ENCODE assay signal across 22 cellular contexts in genomic region chr5:168865973-168866372, GRCh38.
DNase-seq lines count a peak whose midpoint lies in the region; ATAC-seq, FAIRE-seq and TF ChIP-seq lines count a peak whose summit lies in the region.
"Had no signal": no experiment of that assay in that cellular context is flagged by ENCODE, and none has a peak within 500 bp of the region (broad histone marks: within the 10 kb centered on the region; RNA-seq: fewer than 3 reads in every experiment).

No MANE protein-coding gene starts in this region.

- H3K27me3 Mint-ChIP-seq in type B pancreatic cell: peaks cover 49% of the 10 kb centered on the region
- peaks cover 5 to 7% of the 10 kb centered on the region in 2 donors for H3K27me3 Mint-ChIP-seq in natural killer cell treated with Interleukin-12 subunit alpha and Interleukin-12 subunit beta and Interleukin-15 and Interleukin-18, amount 100 ng/mL, for 72 hours

- DNase-seq in Right ventricle myocardium superior (peak; percentile 55), heart left ventricle (no peak), NCI-H82 treated with DMSO at 0.1 percent for 48 hours (lab: John Stamatoyannopoulos, UW; ENCODE audit: unreplicated experiment) (peak; percentile 27), fibroblast of peridontal ligament (ENCODE audit: extremely low read depth) (peak; percentile 14), type B pancreatic cell (ENCODE audit: extremely low spot score, unreplicated experiment) (no peak), frontal cortex (ENCODE audit: low spot score in 2 of 2) (no peak)
- no peak for DNase-seq in natural killer cell treated with Interleukin-12 subunit alpha and Interleukin-12 subunit beta and Interleukin-15 and Interleukin-18, amount 100 ng/mL, for 72 hours (ENCODE audit: low spot score)
- DNase-seq: 8988T; activated CD4-positive, alpha-beta T cell treated with anti-CD3 and anti-CD28 coated beads, Interleukin-2, amount 50 U/mL, for 48 hours; amygdala; effector CD8-positive, alpha-beta T cell; esophagus squamous epithelium; GDM1; HCEC 1CT; naive B cell; NCI-H510A; transverse colon had no signal

- TF ChIP-seq POLR2A in heart left ventricle (IDR thresholded peaks at IDR 0.05): no peak

- H3K27ac Mint-ChIP-seq in type B pancreatic cell: peak overlapping the region; percentile 50
- H3K27ac Mint-ChIP-seq in natural killer cell treated with Interleukin-12 subunit alpha and Interleukin-12 subunit beta and Interleukin-15 and Interleukin-18, amount 100 ng/mL, for 72 hours: no peak overlapping the region
- H3K27ac Mint-ChIP-seq: IgD-negative memory B cell; naive B cell; stimulated activated naive CD8-positive, alpha-beta T cell treated with anti-CD3 and anti-CD28 coated beads, Interleukin-15, Interleukin-2, amounts not matched to agents 100 ng/mL and 50 ng/mL, for 24 hours had no signal

- H3K27ac ChIP-seq in heart left ventricle: no peak overlapping the region
- H3K27ac ChIP-seq: BLaER1 treated with 17β-estradiol and CSF1 and Interleukin-3, amounts not matched to agents 10 nM and 100 nM; esophagus squamous epithelium; transverse colon had no signal

- H3K27me3 ChIP-seq in heart left ventricle: no peaks in the 10 kb centered on the region
- H3K27me3 ChIP-seq: BLaER1 treated with 17β-estradiol and CSF1 and Interleukin-3, amounts not matched to agents 10 nM and 100 nM; transverse colon had no signal

- peaks cover 28% of the 10 kb centered on the region for H3K4me1 Mint-ChIP-seq in type B pancreatic cell (ENCODE audit: unreplicated experiment)
- no peaks in the 10 kb centered on the region for H3K4me1 Mint-ChIP-seq in natural killer cell treated with Interleukin-12 subunit alpha and Interleukin-12 subunit beta and Interleukin-15 and Interleukin-18, amount 100 ng/mL, for 72 hours (ENCODE audit: low read depth in 2 of 2)
- H3K4me1 Mint-ChIP-seq: IgD-negative memory B cell, naive B cell had no signal

- no peaks in the 10 kb centered on the region for H3K36me3 ChIP-seq in heart left ventricle
- H3K36me3 ChIP-seq: BLaER1 treated with 17β-estradiol and CSF1 and Interleukin-3, amounts not matched to agents 10 nM and 100 nM; esophagus squamous epithelium; transverse colon had no signal

- ATAC-seq in Right ventricle myocardium superior (ENCODE audit: poor library complexity) (no peak), heart left ventricle (no peak), GM21390 (IDR thresholded peaks at IDR 0.05; ENCODE audit: unreplicated experiment) (no peak)
- ATAC-seq in natural killer cell treated with Interleukin-12 subunit alpha and Interleukin-12 subunit beta and Interleukin-15 and Interleukin-18, amount 100 ng/mL, for 72 hours: no peak
- ATAC-seq: GM12878 had no signal

- no peak overlapping the region for H3K4me3 Mint-ChIP-seq in type B pancreatic cell
- H3K4me3 Mint-ChIP-seq in natural killer cell treated with Interleukin-12 subunit alpha and Interleukin-12 subunit beta and Interleukin-15 and Interleukin-18, amount 100 ng/mL, for 72 hours: no peak overlapping the region
- H3K4me3 Mint-ChIP-seq: naive B cell; stimulated activated naive CD8-positive, alpha-beta T cell treated with anti-CD3 and anti-CD28 coated beads, Interleukin-15, Interleukin-2, amounts not matched to agents 100 ng/mL and 50 ng/mL, for 24 hours had no signal

- no peaks in the 10 kb centered on the region for H3K9me3 ChIP-seq in heart left ventricle
- H3K9me3 ChIP-seq: BLaER1 treated with 17β-estradiol and CSF1 and Interleukin-3, amounts not matched to agents 10 nM and 100 nM; esophagus squamous epithelium; transverse colon had no signal

- intact Hi-C loops in Right ventricle myocardium superior (cut with DNase I): no loop called here
- intact Hi-C loops in heart left ventricle (cut with DNase I): no loop called here

- WGBS in heart left ventricle, 4 donors: 50 to 67% (median 55%) methylated on average over 5 of the region's 5 CpGs

- TF ChIP-seq CTCF in heart left ventricle (IDR thresholded peaks at IDR 0.05) (no peak), type B pancreatic cell (conservative IDR thresholded peaks at IDR 0.05) (no peak)

- peaks cover 0 to 5% (median 0%) of the 10 kb centered on the region in 12 donors for H3K4me1 ChIP-seq in heart left ventricle
- H3K4me1 ChIP-seq: BLaER1 treated with 17β-estradiol and CSF1 and Interleukin-3, amounts not matched to agents 10 nM and 100 nM; esophagus squamous epithelium; transverse colon had no signal

- no peaks in the 10 kb centered on the region for H3K9me3 Mint-ChIP-seq in type B pancreatic cell
- no peaks in the 10 kb centered on the region for H3K9me3 Mint-ChIP-seq in natural killer cell treated with Interleukin-12 subunit alpha and Interleukin-12 subunit beta and Interleukin-15 and Interleukin-18, amount 100 ng/mL, for 72 hours
- H3K9me3 Mint-ChIP-seq: IgD-negative memory B cell; naive B cell; stimulated activated naive CD8-positive, alpha-beta T cell treated with anti-CD3 and anti-CD28 coated beads, Interleukin-15, Interleukin-2, amounts not matched to agents 100 ng/mL and 50 ng/mL, for 24 hours had no signal

- no peak overlapping the region for H3K4me3 ChIP-seq in heart left ventricle
- H3K4me3 ChIP-seq: BLaER1 treated with 17β-estradiol and CSF1 and Interleukin-3, amounts not matched to agents 10 nM and 100 nM; esophagus squamous epithelium; GM12878; transverse colon had no signal

- H3K36me3 Mint-ChIP-seq in type B pancreatic cell: peaks cover 5% of the 10 kb centered on the region
- H3K36me3 Mint-ChIP-seq in natural killer cell treated with Interleukin-12 subunit alpha and Interleukin-12 subunit beta and Interleukin-15 and Interleukin-18, amount 100 ng/mL, for 72 hours: no peaks in the 10 kb centered on the region
- H3K36me3 Mint-ChIP-seq: IgD-negative memory B cell, naive B cell had no signal

- no peak for FAIRE-seq in frontal cortex (lab: Jason Lieb, UNC)
- FAIRE-seq: GM12878 had no signal

Comparison
In these comparisons a context has a peak if more than half of its experiments do, and no peak if none do; other contexts are left out.
1. DNase-seq: peak in Right ventricle myocardium superior (single experiment), NCI-H82 treated with DMSO at 0.1 percent for 48 hours (single experiment) and fibroblast of peridontal ligament (single experiment); none in heart left ventricle (0 of 5), type B pancreatic cell (single experiment), natural killer cell treated with Interleukin-12 subunit alpha and Interleukin-12 subunit beta and Interleukin-15 and Interleukin-18, amount 100 ng/mL, for 72 hours (single experiment) and frontal cortex (0 of 2).